ENCODE assay signal across 19 cellular contexts in genomic region chr1:61898658-61899057, GRCh38.
DNase-seq lines count a peak whose midpoint lies in the region; ATAC-seq, FAIRE-seq and TF ChIP-seq lines count a peak whose summit lies in the region.
"Had no signal": no experiment of that assay in that cellular context is flagged by ENCODE, and none has a peak within 500 bp of the region (broad histone marks: within the 10 kb centered on the region; RNA-seq: fewer than 3 reads in every experiment).

No MANE protein-coding gene starts in this region.

- peak; percentile 69 for DNase-seq in Caki2 (ENCODE audit: low read depth)
- DNase-seq in K562 (ENCODE audit: extremely low read depth in 1 of 4, low spot score in 3 of 4): peak in 1 of 4 experiments; percentile 5
- no peak for DNase-seq in left lung
- DNase-seq in upper lobe of right lung: no peak
- no peak for DNase-seq in NCI-H1092 (lab: John Stamatoyannopoulos, UW)
- no peak for DNase-seq in activated naive CD4-positive, alpha-beta T cell treated with anti-CD3 and anti-CD28 coated beads, Interleukin-2, amount 50 U/mL, for 16 hours
- no peak for DNase-seq in gastrocnemius medialis
- DNase-seq: C1 segment of cervical spinal cord; CD4-positive, alpha-beta memory T cell; COR-L47; DMS153; DMS79 treated with DMSO at 0.1 percent for 48 hours; GF-D8; GOT3; HFFc6 had no signal

- TF ChIP-seq CTCF in K562 (IDR thresholded peaks at IDR 0.05 in 2 of 3, conservative IDR thresholded peaks at IDR 0.05 in 1 of 3; ENCODE audit: insufficient read depth in 2 of 3, low read depth in 1 of 3, low read length in 3 of 3) (no peak), left lung (IDR thresholded peaks at IDR 0.05) (no peak), upper lobe of right lung (IDR thresholded peaks at IDR 0.05) (no peak), gastrocnemius medialis (IDR thresholded peaks at IDR 0.05 in 4 of 5, conservative IDR thresholded peaks at IDR 0.05 in 1 of 5) (no peak)

- no peaks in the 10 kb centered on the region for H3K9me1 ChIP-seq in K562 (ENCODE audit: control insufficient read depth, insufficient read depth, low read length)

- H3K4me2 ChIP-seq in K562 (ENCODE audit: insufficient read depth, low read length): no peak overlapping the region

- H3K9ac ChIP-seq in K562 (ENCODE audit: insufficient read depth in 1 of 2, low read depth in 2 of 2, low read length in 2 of 2): no peak overlapping the region

- H2AFZ ChIP-seq in K562 (ENCODE audit: low read depth, low read length): no peak overlapping the region

- BruUV-seq in K562 (replicated peaks; lab: Mats Ljungman, UMichigan): no TSS peak

- TF ChIP-seq RAD21 in K562 (CRISPR knock-in tag; conservative IDR thresholded peaks at IDR 0.05 in 1 of 2, IDR thresholded peaks at IDR 0.05 in 1 of 2): no peak

- H4K20me1 ChIP-seq in K562 (replicated peaks; ENCODE audit: control insufficient read depth, insufficient read depth, low read length): no peaks in the 10 kb centered on the region

- TF ChIP-seq POLR2A in K562 (conservative IDR thresholded peaks at IDR 0.05) (no peak), gastrocnemius medialis (IDR thresholded peaks at IDR 0.05) (no peak)

- H3K9me3 ChIP-seq in K562 (replicated peaks; ENCODE audit: control insufficient read depth, insufficient read depth, low read depth, low read length): no peaks in the 10 kb centered on the region
- H3K9me3 ChIP-seq in left lung: no peaks in the 10 kb centered on the region
- no peaks in the 10 kb centered on the region for H3K9me3 ChIP-seq in upper lobe of right lung
- H3K9me3 ChIP-seq in gastrocnemius medialis: no peaks in the 10 kb centered on the region

- WGBS in K562 (ENCODE audit: insufficient coverage, low coverage, missing lambda C conversion rate): 0% methylated on average over 3 of the region's 3 CpGs

- POLR2A ChIA-PET in K562 (lab: Yijun Ruan, JAX): interaction anchor here (0.6 kb wide), 1 partner anchor 117 kb away, joined by 4 read pairs; no protein-coding TSS in a partner anchor

- H3K79me2 ChIP-seq in K562 (ENCODE audit: control insufficient read depth, insufficient read depth, low read length): no peaks in the 10 kb centered on the region

- in situ Hi-C loops in Caki2 (cut with HindIII; ENCODE audit: low pct_unique_long_range_greater_than_20kb, low sequenced_read_pairs) (no loop called here), K562 (cut with MboI) (no loop called here), gastrocnemius medialis (cut with MboI; ENCODE audit: low sequenced_read_pairs in 4 of 4) (no loop called here)

- H3K27ac ChIP-seq in K562 (ENCODE audit: extremely low read depth, low read depth, low read length) (no peak overlapping the region), left lung (no peak overlapping the region), upper lobe of right lung (no peak overlapping the region), gastrocnemius medialis (no peak overlapping the region)

- ATAC-seq in K562 (no peak), left lung (peak; percentile 73), upper lobe of right lung (peak; percentile 28), gastrocnemius medialis (no peak)

- H3K4me1 ChIP-seq in K562 (replicated peaks in 1 of 2; ENCODE audit: control insufficient read depth in 2 of 2, insufficient read depth in 2 of 2, low read length in 2 of 2) (no peaks in the 10 kb centered on the region), left lung (no peaks in the 10 kb centered on the region), upper lobe of right lung (no peaks in the 10 kb centered on the region), gastrocnemius medialis (no peaks in the 10 kb centered on the region)

- H3K27me3 ChIP-seq in K562 (ENCODE audit: control insufficient read depth in 2 of 2, insufficient read depth in 2 of 2, low read length in 2 of 2) (peaks cover 7 to 13% of the 10 kb centered on the region in 2 experiments; a peak in 4 of 5 replicates), left lung (no peaks in the 10 kb centered on the region), upper lobe of right lung (no peaks in the 10 kb centered on the region), gastrocnemius medialis (no peaks in the 10 kb centered on the region)

- H3K4me3 ChIP-seq in K562: no peak overlapping the region
- H3K4me3 ChIP-seq in left lung: no peak overlapping the region
- no peak overlapping the region for H3K4me3 ChIP-seq in upper lobe of right lung
- H3K4me3 ChIP-seq in gastrocnemius medialis: no peak overlapping the region
- H3K4me3 ChIP-seq: HAP-1 had no signal

- no peak for TF ChIP-seq EP300 in K562 (IDR thresholded peaks at IDR 0.05; ENCODE audit: low read length)

- CTCF ChIA-PET in K562 (lab: Yijun Ruan, JAX; ENCODE audit: low intra/inter-chr PET ratio): no interaction called here

- intact Hi-C loops in K562 (cut with micrococcal nuclease) (no loop called here), left lung (cut with DNase I) (no loop called here), upper lobe of right lung (cut with DNase I) (no loop called here), gastrocnemius medialis (cut with DNase I; ENCODE audit: low total_unique reads) (no loop called here)

- H3K36me3 ChIP-seq in K562 (ENCODE audit: control insufficient read depth, insufficient read depth, low read length) (no peaks in the 10 kb centered on the region), left lung (no peaks in the 10 kb centered on the region), upper lobe of right lung (no peaks in the 10 kb centered on the region), gastrocnemius medialis (no peaks in the 10 kb centered on the region)
- H3K36me3 ChIP-seq: HAP-1 had no signal

- no peak for FAIRE-seq in K562 (lab: Jason Lieb, UNC)
- FAIRE-seq: GM12891, GM18507, H54 had no signal

TF ChIP-seq in K562, 482 proteins besides CTCF, POLR2A, EP300 and RAD21:
- TF ChIP-seq HMGN3 (IDR thresholded peaks at IDR 0.05; ENCODE audit: borderline replicate concordance, extremely low read depth, insufficient read length, low read depth, low read length) (no peak), ATF3 (IDR thresholded peaks at IDR 0.05) (0 out of 2 replicates have a peak, but pooled peaks have one; percentile 8), ATF3 (CRISPR knock-in tag; conservative IDR thresholded peaks at IDR 0.05) (no peak)

Comparison
In these comparisons a context has a peak if more than half of its experiments do, and no peak if none do; other contexts are left out.
1. ATAC-seq: peak in left lung (single experiment) and upper lobe of right lung (single experiment); none in K562 (single experiment) and gastrocnemius medialis (0 of 2).